ENCODE assay signal across 1 cellular context in the genomic region with DNA sequence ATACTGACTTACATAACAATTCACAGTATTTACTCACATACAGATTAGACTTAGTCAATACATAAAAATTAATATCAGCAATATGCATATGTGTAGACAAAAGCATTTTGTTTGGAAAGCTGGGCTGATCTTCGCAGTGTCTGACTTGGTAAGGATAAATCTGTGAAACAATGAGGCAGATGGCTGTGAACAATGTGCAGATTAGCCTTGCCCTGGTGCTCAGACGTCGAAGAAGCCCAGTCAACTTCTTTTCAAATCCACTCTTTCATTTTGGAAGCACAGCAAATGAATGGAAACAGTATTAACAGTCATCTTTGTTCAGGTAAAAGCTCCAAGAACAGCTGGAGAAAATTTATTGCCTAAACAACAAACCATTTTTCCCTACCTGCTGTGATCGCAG.
TF ChIP-seq lines count a peak whose summit lies in the region.

No MANE protein-coding gene starts in this region.

TF ChIP-seq in H1, 55 proteins besides CTCF, POLR2A, EP300 and RAD21 (continued from another document):
- TF ChIP-seq, protein P1, sequence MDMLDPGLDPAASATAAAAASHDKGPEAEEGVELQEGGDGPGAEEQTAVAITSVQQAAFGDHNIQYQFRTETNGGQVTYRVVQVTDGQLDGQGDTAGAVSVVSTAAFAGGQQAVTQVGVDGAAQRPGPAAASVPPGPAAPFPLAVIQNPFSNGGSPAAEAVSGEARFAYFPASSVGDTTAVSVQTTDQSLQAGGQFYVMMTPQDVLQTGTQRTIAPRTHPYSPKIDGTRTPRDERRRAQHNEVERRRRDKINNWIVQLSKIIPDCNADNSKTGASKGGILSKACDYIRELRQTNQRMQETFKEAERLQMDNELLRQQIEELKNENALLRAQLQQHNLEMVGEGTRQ (IDR thresholded peaks at IDR 0.05; ENCODE audit: low read length), result no peak
- no peak for TF ChIP-seq HDAC6 (IDR thresholded peaks at IDR 0.05; ENCODE audit: low read depth, low read length)
- TF ChIP-seq SP1 (IDR thresholded peaks at IDR 0.05; ENCODE audit: low read depth, low read length), result no peak
- TF ChIP-seq, protein P2, sequence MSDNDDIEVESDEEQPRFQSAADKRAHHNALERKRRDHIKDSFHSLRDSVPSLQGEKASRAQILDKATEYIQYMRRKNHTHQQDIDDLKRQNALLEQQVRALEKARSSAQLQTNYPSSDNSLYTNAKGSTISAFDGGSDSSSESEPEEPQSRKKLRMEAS (IDR thresholded peaks at IDR 0.05), result no peak
- no peak for TF ChIP-seq KDM5A (IDR thresholded peaks at IDR 0.05; ENCODE audit: low read length)
- TF ChIP-seq ZNF274 (IDR thresholded peaks at IDR 0.05; ENCODE audit: borderline replicate concordance, extremely low read depth, low read length), result no peak
- no peak for TF ChIP-seq KDM1A (IDR thresholded peaks at IDR 0.05; ENCODE audit: borderline replicate concordance, low read length)
